Comparison of ENCODE assay signal across 1 cellular context in genomic region chr16:30998852-30999761, GRCh38.
TF ChIP-seq lines count a peak whose summit lies in the region.

No MANE protein-coding gene starts in this region.

TF ChIP-seq in GM23338, 12 proteins besides CTCF, POLR2A, EP300 and RAD21:
- TF ChIP-seq EZH2phosphoT487 (IDR thresholded peaks at IDR 0.05; ENCODE audit: unreplicated experiment) (no peak), REST (IDR thresholded peaks at IDR 0.05; ENCODE audit: unreplicated experiment) (no peak), JUNB (IDR thresholded peaks at IDR 0.05; ENCODE audit: unreplicated experiment) (no peak), ZNF331 (CRISPR knock-in tag; IDR thresholded peaks at IDR 0.05; ENCODE audit: low read depth) (no peak), CREB1 (CRISPR knock-in tag; IDR thresholded peaks at IDR 0.05; ENCODE audit: low read depth) (no peak)
- TF ChIP-seq, protein P1, sequence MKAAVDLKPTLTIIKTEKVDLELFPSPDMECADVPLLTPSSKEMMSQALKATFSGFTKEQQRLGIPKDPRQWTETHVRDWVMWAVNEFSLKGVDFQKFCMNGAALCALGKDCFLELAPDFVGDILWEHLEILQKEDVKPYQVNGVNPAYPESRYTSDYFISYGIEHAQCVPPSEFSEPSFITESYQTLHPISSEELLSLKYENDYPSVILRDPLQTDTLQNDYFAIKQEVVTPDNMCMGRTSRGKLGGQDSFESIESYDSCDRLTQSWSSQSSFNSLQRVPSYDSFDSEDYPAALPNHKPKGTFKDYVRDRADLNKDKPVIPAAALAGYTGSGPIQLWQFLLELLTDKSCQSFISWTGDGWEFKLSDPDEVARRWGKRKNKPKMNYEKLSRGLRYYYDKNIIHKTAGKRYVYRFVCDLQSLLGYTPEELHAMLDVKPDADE (IDR thresholded peaks at IDR 0.05), result no peak
- TF ChIP-seq, protein P2, sequence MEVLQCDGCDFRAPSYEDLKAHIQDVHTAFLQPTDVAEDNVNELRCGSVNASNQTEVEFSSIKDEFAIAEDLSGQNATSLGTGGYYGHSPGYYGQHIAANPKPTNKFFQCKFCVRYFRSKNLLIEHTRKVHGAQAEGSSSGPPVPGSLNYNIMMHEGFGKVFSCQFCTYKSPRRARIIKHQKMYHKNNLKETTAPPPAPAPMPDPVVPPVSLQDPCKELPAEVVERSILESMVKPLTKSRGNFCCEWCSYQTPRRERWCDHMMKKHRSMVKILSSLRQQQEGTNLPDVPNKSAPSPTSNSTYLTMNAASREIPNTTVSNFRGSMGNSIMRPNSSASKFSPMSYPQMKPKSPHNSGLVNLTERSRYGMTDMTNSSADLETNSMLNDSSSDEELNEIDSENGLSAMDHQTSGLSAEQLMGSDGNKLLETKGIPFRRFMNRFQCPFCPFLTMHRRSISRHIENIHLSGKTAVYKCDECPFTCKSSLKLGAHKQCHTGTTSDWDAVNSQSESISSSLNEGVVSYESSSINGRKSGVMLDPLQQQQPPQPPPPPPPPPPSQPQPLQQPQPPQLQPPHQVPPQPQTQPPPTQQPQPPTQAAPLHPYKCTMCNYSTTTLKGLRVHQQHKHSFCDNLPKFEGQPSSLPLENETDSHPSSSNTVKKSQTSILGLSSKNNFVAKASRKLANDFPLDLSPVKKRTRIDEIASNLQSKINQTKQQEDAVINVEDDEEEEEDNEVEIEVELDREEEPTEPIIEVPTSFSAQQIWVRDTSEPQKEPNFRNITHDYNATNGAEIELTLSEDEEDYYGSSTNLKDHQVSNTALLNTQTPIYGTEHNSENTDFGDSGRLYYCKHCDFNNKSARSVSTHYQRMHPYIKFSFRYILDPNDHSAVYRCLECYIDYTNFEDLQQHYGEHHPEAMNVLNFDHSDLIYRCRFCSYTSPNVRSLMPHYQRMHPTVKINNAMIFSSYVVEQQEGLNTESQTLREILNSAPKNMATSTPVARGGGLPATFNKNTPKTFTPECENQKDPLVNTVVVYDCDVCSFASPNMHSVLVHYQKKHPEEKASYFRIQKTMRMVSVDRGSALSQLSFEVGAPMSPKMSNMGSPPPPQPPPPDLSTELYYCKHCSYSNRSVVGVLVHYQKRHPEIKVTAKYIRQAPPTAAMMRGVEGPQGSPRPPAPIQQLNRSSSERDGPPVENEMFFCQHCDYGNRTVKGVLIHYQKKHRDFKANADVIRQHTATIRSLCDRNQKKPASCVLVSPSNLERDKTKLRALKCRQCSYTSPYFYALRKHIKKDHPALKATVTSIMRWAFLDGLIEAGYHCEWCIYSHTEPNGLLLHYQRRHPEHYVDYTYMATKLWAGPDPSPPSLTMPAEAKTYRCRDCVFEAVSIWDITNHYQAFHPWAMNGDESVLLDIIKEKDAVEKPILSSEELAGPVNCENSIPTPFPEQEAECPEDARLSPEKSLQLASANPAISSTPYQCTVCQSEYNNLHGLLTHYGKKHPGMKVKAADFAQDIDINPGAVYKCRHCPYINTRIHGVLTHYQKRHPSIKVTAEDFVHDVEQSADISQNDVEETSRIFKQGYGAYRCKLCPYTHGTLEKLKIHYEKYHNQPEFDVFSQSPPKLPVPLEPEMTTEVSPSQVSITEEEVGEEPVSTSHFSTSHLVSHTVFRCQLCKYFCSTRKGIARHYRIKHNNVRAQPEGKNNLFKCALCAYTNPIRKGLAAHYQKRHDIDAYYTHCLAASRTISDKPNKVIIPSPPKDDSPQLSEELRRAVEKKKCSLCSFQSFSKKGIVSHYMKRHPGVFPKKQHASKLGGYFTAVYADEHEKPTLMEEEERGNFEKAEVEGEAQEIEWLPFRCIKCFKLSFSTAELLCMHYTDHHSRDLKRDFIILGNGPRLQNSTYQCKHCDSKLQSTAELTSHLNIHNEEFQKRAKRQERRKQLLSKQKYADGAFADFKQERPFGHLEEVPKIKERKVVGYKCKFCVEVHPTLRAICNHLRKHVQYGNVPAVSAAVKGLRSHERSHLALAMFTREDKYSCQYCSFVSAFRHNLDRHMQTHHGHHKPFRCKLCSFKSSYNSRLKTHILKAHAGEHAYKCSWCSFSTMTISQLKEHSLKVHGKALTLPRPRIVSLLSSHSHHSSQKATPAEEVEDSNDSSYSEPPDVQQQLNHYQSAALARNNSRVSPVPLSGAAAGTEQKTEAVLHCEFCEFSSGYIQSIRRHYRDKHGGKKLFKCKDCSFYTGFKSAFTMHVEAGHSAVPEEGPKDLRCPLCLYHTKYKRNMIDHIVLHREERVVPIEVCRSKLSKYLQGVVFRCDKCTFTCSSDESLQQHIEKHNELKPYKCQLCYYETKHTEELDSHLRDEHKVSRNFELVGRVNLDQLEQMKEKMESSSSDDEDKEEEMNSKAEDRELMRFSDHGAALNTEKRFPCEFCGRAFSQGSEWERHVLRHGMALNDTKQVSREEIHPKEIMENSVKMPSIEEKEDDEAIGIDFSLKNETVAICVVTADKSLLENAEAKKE (CRISPR knock-in tag; IDR thresholded peaks at IDR 0.05), result no peak
